ENCODE assay signal across 8 cellular contexts in genomic region chr6:137589067-137589848, GRCh38.
DNase-seq lines count a peak whose midpoint lies in the region; ATAC-seq and TF ChIP-seq lines count a peak whose summit lies in the region.

No MANE protein-coding gene starts in this region.

- peak in 4 of 6 experiments; percentile 48 to 75 (median 52) for TF ChIP-seq CTCF in Peyer's patch (IDR thresholded peaks at IDR 0.05)

- peaks cover 0 to 10% of the 10 kb centered on the region in 2 experiments for H3K9me3 ChIP-seq in CD4-positive, CD25-positive, alpha-beta regulatory T cell (ENCODE audit: control insufficient read depth in 2 of 2, low read length in 2 of 2)
- H3K9me3 ChIP-seq in Peyer's patch (no peaks in the 10 kb centered on the region), iPS DF 6.9 (ENCODE audit: control insufficient read depth, insufficient read depth, low read length) (no peaks in the 10 kb centered on the region)

- H3K27me3 ChIP-seq in CD4-positive, CD25-positive, alpha-beta regulatory T cell (ENCODE audit: control insufficient read depth, insufficient read depth, low read length): peaks cover 11% of the 10 kb centered on the region
- H3K27me3 ChIP-seq in Peyer's patch: no peaks in the 10 kb centered on the region
- H3K27me3 ChIP-seq in iPS DF 6.9 (ENCODE audit: control insufficient read depth, insufficient read depth, low read length): no peaks in the 10 kb centered on the region

- no peaks in the 10 kb centered on the region for H3K36me3 Mint-ChIP-seq in CD4-positive, CD25-positive, alpha-beta regulatory T cell

- no peak overlapping the region for H3K27ac Mint-ChIP-seq in CD4-positive, CD25-positive, alpha-beta regulatory T cell

- peaks cover 5 to 17% (median 8%) of the 10 kb centered on the region in 4 donors for H3K4me1 Mint-ChIP-seq in CD4-positive, CD25-positive, alpha-beta regulatory T cell

- peaks cover 47% of the 10 kb centered on the region for H3K27me3 Mint-ChIP-seq in CD4-positive, CD25-positive, alpha-beta regulatory T cell

- H3K4me3 ChIP-seq in CD4-positive, CD25-positive, alpha-beta regulatory T cell (ENCODE audit: low read depth, low read length): no peak overlapping the region
- H3K4me3 ChIP-seq in Peyer's patch (no peak overlapping the region), iPS DF 6.9 (ENCODE audit: low read length) (no peak overlapping the region)

- H3K36me3 ChIP-seq in CD4-positive, CD25-positive, alpha-beta regulatory T cell (ENCODE audit: control insufficient read depth, insufficient read depth, low read length): no peaks in the 10 kb centered on the region
- H3K36me3 ChIP-seq in Peyer's patch (no peaks in the 10 kb centered on the region), iPS DF 6.9 (ENCODE audit: control insufficient read depth, insufficient read depth, low read length) (no peaks in the 10 kb centered on the region)

- no peak overlapping the region for H3K4me3 Mint-ChIP-seq in CD4-positive, CD25-positive, alpha-beta regulatory T cell

- no CpG with 5 or more reads among the region's 9 CpGs for WGBS in iPS DF 6.9 (ENCODE audit: insufficient coverage, insufficient read length)

- no peak overlapping the region for H3K27ac ChIP-seq in CD4-positive, CD25-positive, alpha-beta regulatory T cell (ENCODE audit: insufficient read depth, low read length, poor library complexity, severe bottlenecking)
- no peak overlapping the region for H3K27ac ChIP-seq in Peyer's patch
- H3K27ac ChIP-seq in iPS DF 6.9 (ENCODE audit: low read length): no peak overlapping the region

- peaks cover 1 to 18% (median 7%) of the 10 kb centered on the region in 7 donors for H3K9me3 Mint-ChIP-seq in CD4-positive, CD25-positive, alpha-beta regulatory T cell

- TF ChIP-seq POLR2A in Peyer's patch (IDR thresholded peaks at IDR 0.05): no peak

- peak; percentile 41 to 90 (median 74) for DNase-seq in CD4-positive, CD25-positive, alpha-beta regulatory T cell
- peak; percentile 9 for DNase-seq in GM19240 (ENCODE audit: insufficient read length, low spot score)
- DNase-seq in Peyer's patch: peak in 1 of 3 donors; percentile 55
- peak; percentile 35 for DNase-seq in activated T-helper 1 cell treated with Interleukin-2 at 50 U/mL for 16 hours (ENCODE audit: low read depth)
- peak; percentile 67 for DNase-seq in iPS DF 6.9 (ENCODE audit: low read depth, low spot score)
- DNase-seq in stimulated activated CD8-positive, alpha-beta memory T cell treated with anti-CD3 and anti-CD28 coated beads, Interleukin-15, amount 100 ng/mL, for 48 hours (ENCODE audit: low read depth in 2 of 2): peak; percentile 19 to 35
- no peak for DNase-seq in dedifferentiated amniotic fluid mesenchymal stem cell (ENCODE audit: extremely low spot score)

- ATAC-seq in CD4-positive, CD25-positive, alpha-beta regulatory T cell (ENCODE audit: low read depth in 2 of 2): peak; percentile 98
- ATAC-seq in HG03159 (IDR thresholded peaks at IDR 0.05; ENCODE audit: unreplicated experiment): peak; percentile 100

- no peaks in the 10 kb centered on the region for H3K4me1 ChIP-seq in CD4-positive, CD25-positive, alpha-beta regulatory T cell (ENCODE audit: control insufficient read depth, insufficient read depth, low read length, poor library complexity, severe bottlenecking)
- H3K4me1 ChIP-seq in Peyer's patch: no peaks in the 10 kb centered on the region
- H3K4me1 ChIP-seq in iPS DF 6.9 (ENCODE audit: control insufficient read depth, insufficient read depth, low read length): 0 out of 2 replicates have a peak, but pooled peaks cover 1% of the 10 kb centered on the region
